Comparison of ENCODE assay signal across 16 cellular contexts in genomic region chr2:83536489-83537020, GRCh38.
"Had no signal": no experiment of that assay in that cellular context is flagged by ENCODE, and none has a peak within 500 bp of the region (broad histone marks: within the 10 kb centered on the region; RNA-seq: fewer than 3 reads in every experiment).

No MANE protein-coding gene starts in this region.

- H3K9me3 Mint-ChIP-seq: activated naive CD8-positive, alpha-beta T cell treated with anti-CD3 and anti-CD28 coated beads, Interleukin-2, amount 10 ng/mL, durations not matched to agents 7 days and 5 days had no signal

- H3K9me3 ChIP-seq: mucosa of descending colon, neutrophil, pancreas, right lobe of liver, suprapubic skin, transverse colon had no signal

- H3K27ac Mint-ChIP-seq: activated naive CD8-positive, alpha-beta T cell treated with anti-CD3 and anti-CD28 coated beads, Interleukin-2, amount 10 ng/mL, durations not matched to agents 7 days and 5 days; naive thymus-derived CD8-positive, alpha-beta T cell; stimulated activated naive CD8-positive, alpha-beta T cell treated with anti-CD3 and anti-CD28 coated beads, Interleukin-15, amount 100 ng/mL, for 72 hours had no signal

- H3K4me1 Mint-ChIP-seq: activated naive CD8-positive, alpha-beta T cell treated with anti-CD3 and anti-CD28 coated beads, Interleukin-2, amount 10 ng/mL, durations not matched to agents 7 days and 5 days; naive thymus-derived CD8-positive, alpha-beta T cell; stimulated activated naive CD8-positive, alpha-beta T cell treated with anti-CD3 and anti-CD28 coated beads, Interleukin-15, amount 100 ng/mL, for 72 hours had no signal

- H3K36me3 ChIP-seq: neutrophil, pancreas, right lobe of liver, suprapubic skin, transverse colon, WERI-Rb-1 had no signal

- DNase-seq: activated CD4-positive, alpha-beta T cell treated with anti-CD3 and anti-CD28 coated beads, Interleukin-2, amount 50 U/mL, for 48 hours; activated naive CD4-positive, alpha-beta T cell; activated naive CD8-positive, alpha-beta T cell treated with anti-CD3 and anti-CD28 coated beads, Interleukin-2, amount 10 ng/mL, durations not matched to agents 7 days and 5 days; effector CD4-positive, alpha-beta T cell; mesenchymal stem cell; mucosa of descending colon; naive thymus-derived CD8-positive, alpha-beta T cell; pancreas; right lobe of liver; stimulated activated CD4-positive, alpha-beta T cell treated with anti-CD3 and anti-CD28 coated beads, Interleukin-4, amount 100 ng/mL, for 1 hour; stimulated activated naive CD8-positive, alpha-beta T cell treated with anti-CD3 and anti-CD28 coated beads, Interleukin-15, amount 100 ng/mL, for 72 hours; transverse colon; WERI-Rb-1 had no signal

- H3K4me3 Mint-ChIP-seq: activated naive CD8-positive, alpha-beta T cell treated with anti-CD3 and anti-CD28 coated beads, Interleukin-2, amount 10 ng/mL, durations not matched to agents 7 days and 5 days; naive thymus-derived CD8-positive, alpha-beta T cell; stimulated activated naive CD8-positive, alpha-beta T cell treated with anti-CD3 and anti-CD28 coated beads, Interleukin-15, amount 100 ng/mL, for 72 hours had no signal

- H3K4me3 ChIP-seq: mucosa of descending colon, pancreas, right lobe of liver, smooth muscle cell, suprapubic skin, transverse colon had no signal

- H3K27ac ChIP-seq: neutrophil, pancreas, right lobe of liver, suprapubic skin, transverse colon, WERI-Rb-1 had no signal

- FAIRE-seq: pancreas had no signal

- H3K27me3 ChIP-seq: neutrophil, pancreas, right lobe of liver, suprapubic skin, transverse colon had no signal

- H3K4me2 ChIP-seq: smooth muscle cell had no signal

- H3K27me3 Mint-ChIP-seq: activated naive CD8-positive, alpha-beta T cell treated with anti-CD3 and anti-CD28 coated beads, Interleukin-2, amount 10 ng/mL, durations not matched to agents 7 days and 5 days; naive thymus-derived CD8-positive, alpha-beta T cell; stimulated activated naive CD8-positive, alpha-beta T cell treated with anti-CD3 and anti-CD28 coated beads, Interleukin-15, amount 100 ng/mL, for 72 hours had no signal

- H3K36me3 Mint-ChIP-seq: activated naive CD8-positive, alpha-beta T cell treated with anti-CD3 and anti-CD28 coated beads, Interleukin-2, amount 10 ng/mL, durations not matched to agents 7 days and 5 days; naive thymus-derived CD8-positive, alpha-beta T cell had no signal

- H3K4me1 ChIP-seq: pancreas, right lobe of liver, suprapubic skin, transverse colon had no signal
